In genomic region chr12:106625976-106626375, GRCh38 we compare ENCODE assay signal across 20 cellular contexts. TPM values are rescaled to one million over a fixed set of nuclear protein-coding genes. Genes with fewer than 3 reads are reported as not detected.
"Had no signal": no experiment of that assay in that cellular context is flagged by ENCODE, and none has a peak within 500 bp of the region (broad histone marks: within the 10 kb centered on the region; RNA-seq: fewer than 3 reads in every experiment).

No MANE protein-coding gene starts in this region.

- H3K36me3 ChIP-seq: MG63, SJSA1 had no signal

- H3K27me3 ChIP-seq: MG63, SJSA1 had no signal

- DNase-seq: Karpas-422, KG1, MG63, NCI-H1092 treated with DMSO at 0.1 percent for 48 hours, NCI-H1436, NCI-H187, NCI-H2029, NCI-H2081 treated with DMSO at 0.1 percent for 48 hours, NCI-H2171 treated with DMSO at 0.1 percent for 48 hours, NCI-H345, NCI-H524 treated with DMSO at 0.1 percent for 48 hours, NCI-H69, NCI-H774, Right ventricle myocardium superior, RPMI8226, SIG-M5 had no signal

- H3K27ac ChIP-seq: SJSA1, SK-N-MC had no signal

- H3K4me3 ChIP-seq: MG63, SJSA1, SK-N-MC had no signal

- H3K9me3 ChIP-seq: MG63, SJSA1 had no signal

RNA-seq across cellular contexts. Expression of gene RFX4, which starts 43.2 kb away (rescaled TPM):
- total RNA-seq: HT-29, NCI-H460, Right ventricle myocardium superior, SJSA1 had no signal
